Comparison of ENCODE assay signal across 27 cellular contexts in the genomic region with DNA sequence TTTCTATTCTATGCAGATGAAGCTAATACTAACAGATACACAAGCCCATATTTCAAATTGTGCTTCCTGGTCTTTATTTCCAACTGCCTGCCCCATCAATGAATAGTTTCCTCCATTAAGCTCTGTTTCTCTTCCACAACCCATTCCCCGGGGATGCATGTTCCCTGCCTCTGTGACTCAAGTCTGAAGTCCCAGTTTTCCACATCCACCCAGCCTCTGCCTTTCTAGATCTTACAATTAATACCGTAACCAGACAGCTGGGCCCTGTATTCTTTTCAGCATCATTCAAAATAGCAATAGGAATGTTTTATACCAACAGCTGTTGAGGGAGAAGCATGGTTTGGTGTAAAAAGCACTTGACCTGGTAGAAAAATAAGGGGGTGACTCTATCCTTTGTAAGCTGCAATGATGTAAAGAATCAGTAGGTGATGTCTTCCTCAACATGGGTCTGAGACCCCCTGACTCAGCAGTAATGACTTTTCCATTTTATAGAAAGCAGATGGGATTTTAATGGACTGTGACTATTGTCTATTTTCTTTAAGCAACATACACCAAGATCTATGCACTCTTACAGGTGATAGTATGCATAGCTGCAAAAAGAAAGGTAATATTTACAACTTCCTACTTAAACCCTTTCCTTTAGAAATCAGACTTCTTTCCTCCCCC. TPM values are rescaled to one million over a fixed set of nuclear protein-coding genes. Genes with fewer than 3 reads are reported as not detected.
"Had no signal": no experiment of that assay in that cellular context is flagged by ENCODE, and none has a peak within 500 bp of the region (broad histone marks: within the 10 kb centered on the region; RNA-seq: fewer than 3 reads in every experiment).

No MANE protein-coding gene starts in this region.

- H2AFZ ChIP-seq: parathyroid adenoma had no signal

- FAIRE-seq: astrocyte, colon, frontal cortex had no signal

- H3K27ac ChIP-seq: adrenal gland, parathyroid adenoma, sigmoid colon, testis, vagina had no signal

- H3K9ac ChIP-seq: parathyroid adenoma had no signal

- H3K9me3 ChIP-seq: adrenal gland, sigmoid colon, testis, vagina had no signal

- H3K27me3 ChIP-seq: adrenal gland, testis, vagina had no signal

- H3K4me1 ChIP-seq: parathyroid adenoma, testis had no signal

- H3K4me3 ChIP-seq: adrenal gland, sigmoid colon, testis, vagina had no signal

- H3K36me3 ChIP-seq: adrenal gland, sigmoid colon, vagina had no signal

- ATAC-seq: activated T-cell treated with anti-CD3 and anti-CD28 coated beads, Interleukin-2, amount 50 U/mL, for 4 hours; stimulated activated naive B cell treated with anti-CD40 and anti-IgM and Interleukin-4, amounts not matched to agents 10 μg/mL and 1 μg/mL and 100 μg/mL, for 72 hours; WTC11 had no signal

- DNase-seq: activated CD4-positive, alpha-beta T cell treated with anti-CD3 and anti-CD28 coated beads, Interleukin-2, amount 50 U/mL, for 4 hours; activated CD8-positive, alpha-beta memory T cell treated with anti-CD3 and anti-CD28 coated beads for 24 hours; activated CD8-positive, alpha-beta memory T cell treated with anti-CD3 and anti-CD28 coated beads, Interleukin-2, amount 50 U/mL, for 48 hours; activated naive CD4-positive, alpha-beta T cell; activated T-cell treated with anti-CD3 and anti-CD28 coated beads, Interleukin-2, amount 50 U/mL, for 4 hours; adrenal gland; effector memory CD4-positive, alpha-beta T cell; glutamatergic neuron; hypothalamus; midbrain; nucleus accumbens; sigmoid colon; stimulated activated CD4-positive, alpha-beta T cell treated with anti-CD3 and anti-CD28 coated beads, Interleukin-2, amount 100 ng/mL, for 48 hours; stimulated activated CD8-positive, alpha-beta memory T cell treated with anti-CD3 and anti-CD28 coated beads, Interleukin-4, amount 100 ng/mL, for 48 hours; stimulated activated naive B cell treated with anti-CD40 and anti-IgM and Interleukin-4, amounts not matched to agents 10 μg/mL and 1 μg/mL and 100 μg/mL, for 72 hours; testis; trophoblast cell had no signal

- H3K79me2 ChIP-seq: parathyroid adenoma had no signal

RNA-seq across cellular contexts. Expression of a gene that starts 46.1 kb away (rescaled TPM):
- total RNA-seq: activated T-cell treated with anti-CD3 and anti-CD28 coated beads, Interleukin-2, amount 50 U/mL, for 4 hours; activated T-helper 2 cell treated with anti-CD3 and anti-CD28 coated beads, Interferon-gamma antibody, Interleukin-2, Interleukin-4, amounts not matched to agents 10 μg/mL and 5 μg/mL and 100 μg/mL, durations not matched to agents 14 hours and 24 hours and 36 hours; astrocyte; dermis microvascular lymphatic vessel endothelial cell; frontal cortex; liver; pulmonary artery endothelial cell; WTC11 had no signal
